ENCODE assay signal across 10 cellular contexts in genomic region chr7:2956526-2957368, GRCh38.
DNase-seq lines count a peak whose midpoint lies in the region; ATAC-seq and TF ChIP-seq lines count a peak whose summit lies in the region.
"Had no signal": no experiment of that assay in that cellular context is flagged by ENCODE, and none has a peak within 500 bp of the region (broad histone marks: within the 10 kb centered on the region; RNA-seq: fewer than 3 reads in every experiment).

No MANE protein-coding gene starts in this region.

- no peak overlapping the region for H3K4me3 ChIP-seq in AG10803 (ENCODE audit: low read length)
- H3K4me3 ChIP-seq: heart left ventricle had no signal

- ATAC-seq in HG03442 (IDR thresholded peaks at IDR 0.05; ENCODE audit: unreplicated experiment) = no peak
- no peak for ATAC-seq in HG02938 (IDR thresholded peaks at IDR 0.05; ENCODE audit: unreplicated experiment)
- ATAC-seq in HG02885 (IDR thresholded peaks at IDR 0.05; ENCODE audit: poor library complexity, unreplicated experiment) = no peak

- DNase-seq in AG10803 (ENCODE audit: low read depth) = peak; percentile 14
- DNase-seq in NCI-H226 = peak; percentile 80
- peak; percentile 24 for DNase-seq in activated T-helper 9 cell treated with anti-CD3 and anti-CD28 coated beads, Interleukin-2, amount 50 U/mL, for 16 hours (ENCODE audit: low read depth)
- DNase-seq in mesenteric fat pad (ENCODE audit: low spot score) = peak; percentile 68
- no peak for DNase-seq in GM10266 (ENCODE audit: extremely low spot score)
- DNase-seq: heart left ventricle, NCI-H2081 treated with DMSO at 0.1 percent for 48 hours had no signal

- TF ChIP-seq CTCF in AG10803 (conservative IDR thresholded peaks at IDR 0.05; ENCODE audit: low read length) (no peak), GM10266 (IDR thresholded peaks at IDR 0.05; ENCODE audit: control insufficient read depth, insufficient read depth, low read depth, missing control alignments) (no peak)
